Comparison of ENCODE assay signal across 15 cellular contexts in the genomic region with DNA sequence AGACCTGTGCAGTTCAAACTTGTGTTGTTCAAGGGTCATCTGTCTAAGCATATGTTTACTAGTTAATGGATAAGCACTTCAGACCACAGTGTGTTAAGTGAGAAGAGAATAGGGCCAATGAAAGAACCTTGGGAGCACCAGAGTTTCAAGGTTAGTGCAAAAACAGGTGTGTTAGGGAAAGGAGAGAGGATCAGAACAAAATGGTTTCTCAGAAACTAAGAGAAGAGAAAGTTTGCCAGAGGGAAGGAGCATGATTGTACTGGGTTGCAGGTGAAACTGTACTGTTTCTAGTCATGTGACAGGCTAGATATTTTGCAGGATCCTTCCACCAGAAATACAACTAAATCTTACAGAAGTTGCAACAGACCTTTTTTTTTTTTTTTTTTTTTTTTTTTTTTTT. TPM values are rescaled to one million over a fixed set of nuclear protein-coding genes. Genes with fewer than 3 reads are reported as not detected.
DNase-seq lines count a peak whose midpoint lies in the region; ATAC-seq and TF ChIP-seq lines count a peak whose summit lies in the region.
"Had no signal": no experiment of that assay in that cellular context is flagged by ENCODE, and none has a peak within 500 bp of the region (broad histone marks: within the 10 kb centered on the region; RNA-seq: fewer than 3 reads in every experiment).

No MANE protein-coding gene starts in this region.

- H3K27ac ChIP-seq in HL-60 (replicated peaks) (peak overlapping the region; percentile 39), heart left ventricle (no peak overlapping the region)
- H3K27ac ChIP-seq: coronary artery, right atrium auricular region, stomach had no signal

- TF ChIP-seq POLR2A in heart left ventricle (IDR thresholded peaks at IDR 0.05) = no peak

- no peak for ATAC-seq in activated naive CD4-positive, alpha-beta T cell treated with anti-CD3 and anti-CD28 coated beads, Interleukin-2, amount 50 U/mL, for 72 hours
- ATAC-seq in heart left ventricle = no peak

- H3K27me3 ChIP-seq in HL-60 (ENCODE audit: insufficient read depth, poor library complexity, severe bottlenecking) (no peaks in the 10 kb centered on the region), heart left ventricle (no peaks in the 10 kb centered on the region)
- H3K27me3 ChIP-seq: right atrium auricular region, stomach had no signal

- CTCF ChIA-PET in activated naive CD4-positive, alpha-beta T cell treated with anti-CD3 and anti-CD28 coated beads, Interleukin-2, amount 10 ng/mL, durations not matched to agents 7 days and 5 days (lab: Charles Lee) = interaction anchor here (0.5 kb wide), 1 partner anchor 61 kb away, joined by 4 read pairs; no protein-coding TSS in a partner anchor

- H3K27ac Mint-ChIP-seq in activated naive CD4-positive, alpha-beta T cell treated with anti-CD3 and anti-CD28 coated beads, Interleukin-2, amount 10 ng/mL, durations not matched to agents 7 days and 5 days = peak overlapping the region; percentile 21
- peak overlapping the region in 1 of 2 donors; percentile 40 for H3K27ac Mint-ChIP-seq in activated naive CD4-positive, alpha-beta T cell treated with anti-CD3 and anti-CD28 coated beads, Interleukin-2, amount 50 U/mL, for 72 hours
- peak overlapping the region in 3 of 5 experiments; percentile 14 to 66 (median 52) for H3K27ac Mint-ChIP-seq in brain
- H3K27ac Mint-ChIP-seq: HFFc6 had no signal

- TF ChIP-seq CTCF in HL-60 (IDR thresholded peaks at IDR 0.05; ENCODE audit: insufficient read depth, low read length) (no peak), brain (conservative IDR thresholded peaks at IDR 0.05) (no peak), heart left ventricle (IDR thresholded peaks at IDR 0.05) (no peak)

- H3K36me3 Mint-ChIP-seq in activated naive CD4-positive, alpha-beta T cell treated with anti-CD3 and anti-CD28 coated beads, Interleukin-2, amount 10 ng/mL, durations not matched to agents 7 days and 5 days = peaks cover 12% of the 10 kb centered on the region
- peaks cover 0 to 6% of the 10 kb centered on the region in 2 donors for H3K36me3 Mint-ChIP-seq in activated naive CD4-positive, alpha-beta T cell treated with anti-CD3 and anti-CD28 coated beads, Interleukin-2, amount 50 U/mL, for 72 hours
- H3K36me3 Mint-ChIP-seq in brain = peaks cover 8% of the 10 kb centered on the region

- peaks cover 29% of the 10 kb centered on the region for H3K4me1 Mint-ChIP-seq in activated naive CD4-positive, alpha-beta T cell treated with anti-CD3 and anti-CD28 coated beads, Interleukin-2, amount 10 ng/mL, durations not matched to agents 7 days and 5 days
- peaks cover 31% of the 10 kb centered on the region for H3K4me1 Mint-ChIP-seq in brain

- H3K4me1 ChIP-seq in heart left ventricle = peaks cover 0 to 51% (median 26%) of the 10 kb centered on the region in 12 donors

- intact Hi-C loops in heart left ventricle (cut with DNase I) = no loop called here

- H3K4me3 ChIP-seq in HL-60 (replicated peaks; ENCODE audit: insufficient read depth, low read length) (no peak overlapping the region), heart left ventricle (no peak overlapping the region)
- H3K4me3 ChIP-seq: coronary artery, right atrium auricular region, stomach had no signal

- H3K4me3 Mint-ChIP-seq in activated naive CD4-positive, alpha-beta T cell treated with anti-CD3 and anti-CD28 coated beads, Interleukin-2, amount 10 ng/mL, durations not matched to agents 7 days and 5 days = no peak overlapping the region
- H3K4me3 Mint-ChIP-seq in brain = peak overlapping the region in 1 of 5 experiments; percentile 17
- H3K4me3 Mint-ChIP-seq: HFFc6 had no signal

- H3K9me3 ChIP-seq in heart left ventricle = no peaks in the 10 kb centered on the region
- H3K9me3 ChIP-seq: right atrium auricular region, stomach had no signal

- no peaks in the 10 kb centered on the region for H3K9me3 Mint-ChIP-seq in activated naive CD4-positive, alpha-beta T cell treated with anti-CD3 and anti-CD28 coated beads, Interleukin-2, amount 10 ng/mL, durations not matched to agents 7 days and 5 days
- peaks cover 0 to 5% of the 10 kb centered on the region in 2 donors for H3K9me3 Mint-ChIP-seq in activated naive CD4-positive, alpha-beta T cell treated with anti-CD3 and anti-CD28 coated beads, Interleukin-2, amount 50 U/mL, for 72 hours
- no peaks in the 10 kb centered on the region for H3K9me3 Mint-ChIP-seq in brain
- H3K9me3 Mint-ChIP-seq: HFFc6 had no signal

- peaks cover 0 to 5% (median 0%) of the 10 kb centered on the region in 9 donors for H3K36me3 ChIP-seq in heart left ventricle
- H3K36me3 ChIP-seq: right atrium auricular region, stomach had no signal

- H3K27me3 Mint-ChIP-seq in activated naive CD4-positive, alpha-beta T cell treated with anti-CD3 and anti-CD28 coated beads, Interleukin-2, amount 10 ng/mL, durations not matched to agents 7 days and 5 days = no peaks in the 10 kb centered on the region
- no peaks in the 10 kb centered on the region for H3K27me3 Mint-ChIP-seq in brain

- DNase-seq in activated naive CD4-positive, alpha-beta T cell treated with anti-CD3 and anti-CD28 coated beads, Interleukin-2, amount 10 ng/mL, durations not matched to agents 7 days and 5 days = no peak
- DNase-seq in activated naive CD4-positive, alpha-beta T cell treated with anti-CD3 and anti-CD28 coated beads, Interleukin-2, amount 50 U/mL, for 72 hours (ENCODE audit: low spot score in 2 of 2) = no peak
- no peak for DNase-seq in HL-60 (ENCODE audit: low read depth in 1 of 2, low spot score in 1 of 2)
- DNase-seq in renal cortical epithelial cell (ENCODE audit: low read depth) = peak; percentile 49
- no peak for DNase-seq in medulla oblongata (ENCODE audit: extremely low spot score)
- no peak for DNase-seq in NOMO-1 treated with DMSO at 0.1 percent for 48 hours (lab: John Stamatoyannopoulos, UW; ENCODE audit: unreplicated experiment)
- DNase-seq in heart left ventricle = no peak
- DNase-seq: activated CD4-positive, alpha-beta T cell treated with anti-CD3 and anti-CD28 coated beads, Interleukin-2, amount 50 U/mL, for 4 hours; HFFc6; PC-3; stimulated activated CD4-positive, alpha-beta T cell treated with anti-CD3 and anti-CD28 coated beads, Interleukin-4, amount 100 ng/mL, for 4 hours; stomach had no signal

RNA-seq across cellular contexts. Expression of gene RPRD2, which starts 23.3 kb away (rescaled TPM):
- total RNA-seq in activated naive CD4-positive, alpha-beta T cell treated with anti-CD3 and anti-CD28 coated beads, Interleukin-2, amount 50 U/mL, for 72 hours = 10 to 100 TPM; 23.1 to 26.0 TPM
- 42.6 TPM for polyA plus RNA-seq in brain (ENCODE audit: insufficient read depth, low read depth, low replicate concordance)
- 7.8 and 19.4 TPM in 2 replicates for total RNA-seq in renal cortical epithelial cell
- total RNA-seq in heart left ventricle = 10 to 100 TPM; 19.4 to 33.4 (median 25.3) TPM
- polyA plus RNA-seq in heart left ventricle = 1 to 10 TPM; 6.4 to 8.6 TPM
